1 cellular context compared by ENCODE assay signal in genomic region chr6:31952140-31952805, GRCh38.
TF ChIP-seq lines count a peak whose summit lies in the region.

No MANE protein-coding gene starts in this region.

TF ChIP-seq in HepG2, 621 proteins besides CTCF, POLR2A, EP300 and RAD21 (continued from another document and continues in another):
- TF ChIP-seq ATF4 (CRISPR knock-in tag; IDR thresholded peaks at IDR 0.05), result no peak
- no peak for TF ChIP-seq XBP1 (CRISPR knock-in tag; IDR thresholded peaks at IDR 0.05)
- TF ChIP-seq ZNF136 (CRISPR knock-in tag; IDR thresholded peaks at IDR 0.05; ENCODE audit: low read depth), result no peak
- TF ChIP-seq ZFX (CRISPR knock-in tag; IDR thresholded peaks at IDR 0.05; ENCODE audit: low read depth), result no peak
- no peak for TF ChIP-seq ZBTB1 (CRISPR knock-in tag; IDR thresholded peaks at IDR 0.05; ENCODE audit: borderline replicate concordance)
- no peak for TF ChIP-seq ZNF687 (CRISPR knock-in tag; IDR thresholded peaks at IDR 0.05)
- no peak for TF ChIP-seq ZBTB44 (CRISPR knock-in tag; IDR thresholded peaks at IDR 0.05)
- no peak for TF ChIP-seq ZNF264 (CRISPR knock-in tag; IDR thresholded peaks at IDR 0.05)
- TF ChIP-seq ZNF549 (CRISPR knock-in tag; IDR thresholded peaks at IDR 0.05), result no peak
- peak; percentile 31; the same call in 1 of the 2 replicates for TF ChIP-seq PAF1 (CRISPR knock-in tag; IDR thresholded peaks at IDR 0.05)
- TF ChIP-seq, protein P1, sequence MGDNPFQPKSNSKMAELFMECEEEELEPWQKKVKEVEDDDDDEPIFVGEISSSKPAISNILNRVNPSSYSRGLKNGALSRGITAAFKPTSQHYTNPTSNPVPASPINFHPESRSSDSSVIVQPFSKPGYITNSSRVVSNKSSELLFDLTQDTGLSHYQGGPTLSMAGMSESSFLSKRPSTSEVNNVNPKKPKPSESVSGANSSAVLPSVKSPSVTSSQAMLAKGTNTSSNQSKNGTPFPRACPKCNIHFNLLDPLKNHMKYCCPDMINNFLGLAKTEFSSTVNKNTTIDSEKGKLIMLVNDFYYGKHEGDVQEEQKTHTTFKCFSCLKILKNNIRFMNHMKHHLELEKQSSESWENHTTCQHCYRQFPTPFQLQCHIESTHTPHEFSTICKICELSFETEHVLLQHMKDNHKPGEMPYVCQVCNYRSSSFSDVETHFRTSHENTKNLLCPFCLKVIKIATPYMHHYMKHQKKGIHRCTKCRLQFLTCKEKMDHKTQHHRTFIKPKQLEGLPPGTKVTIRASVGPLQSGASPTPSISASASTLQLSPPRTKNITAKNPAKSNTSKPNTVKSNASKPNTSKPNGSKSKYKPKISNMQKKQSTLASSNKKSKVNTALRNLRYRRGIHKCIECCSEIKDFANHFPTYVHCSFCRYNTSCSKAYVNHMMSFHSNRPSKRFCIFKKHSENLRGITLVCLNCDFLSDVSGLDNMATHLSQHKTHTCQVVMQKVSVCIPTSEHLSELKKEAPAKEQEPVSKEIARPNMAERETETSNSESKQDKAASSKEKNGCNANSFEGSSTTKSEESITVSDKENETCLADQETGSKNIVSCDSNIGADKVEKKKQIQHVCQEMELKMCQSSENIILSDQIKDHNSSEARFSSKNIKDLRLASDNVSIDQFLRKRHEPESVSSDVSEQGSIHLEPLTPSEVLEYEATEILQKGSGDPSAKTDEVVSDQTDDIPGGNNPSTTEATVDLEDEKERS (CRISPR knock-in tag; IDR thresholded peaks at IDR 0.05), result no peak
- TF ChIP-seq, protein P2, sequence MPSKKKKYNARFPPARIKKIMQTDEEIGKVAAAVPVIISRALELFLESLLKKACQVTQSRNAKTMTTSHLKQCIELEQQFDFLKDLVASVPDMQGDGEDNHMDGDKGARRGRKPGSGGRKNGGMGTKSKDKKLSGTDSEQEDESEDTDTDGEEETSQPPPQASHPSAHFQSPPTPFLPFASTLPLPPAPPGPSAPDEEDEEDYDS (CRISPR knock-in tag; IDR thresholded peaks at IDR 0.05), result no peak
- no peak for TF ChIP-seq POGZ (CRISPR knock-in tag; IDR thresholded peaks at IDR 0.05)
- no peak for TF ChIP-seq ZNF766 (CRISPR knock-in tag; IDR thresholded peaks at IDR 0.05; ENCODE audit: borderline replicate concordance)
- TF ChIP-seq, protein P3, sequence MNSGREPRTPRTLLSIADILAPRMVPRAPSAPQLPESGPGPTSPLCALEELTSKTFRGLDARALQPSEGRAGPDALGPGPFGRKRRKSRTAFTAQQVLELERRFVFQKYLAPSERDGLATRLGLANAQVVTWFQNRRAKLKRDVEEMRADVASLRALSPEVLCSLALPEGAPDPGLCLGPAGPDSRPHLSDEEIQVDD (CRISPR knock-in tag; IDR thresholded peaks at IDR 0.05; ENCODE audit: borderline replicate concordance), result no peak
- TF ChIP-seq ATF7-NPFF (CRISPR knock-in tag; IDR thresholded peaks at IDR 0.05; ENCODE audit: low read depth), result no peak
- no peak for TF ChIP-seq ZNF232 (CRISPR knock-in tag; IDR thresholded peaks at IDR 0.05; ENCODE audit: borderline replicate concordance)
- no peak for TF ChIP-seq GZF1 (CRISPR knock-in tag; IDR thresholded peaks at IDR 0.05)
- TF ChIP-seq CREB3 (CRISPR knock-in tag; IDR thresholded peaks at IDR 0.05), result no peak
- TF ChIP-seq YEATS2 (CRISPR knock-in tag; IDR thresholded peaks at IDR 0.05; ENCODE audit: borderline replicate concordance), result 0 out of 2 replicates have a peak, but pooled peaks have one; percentile 16
- no peak for TF ChIP-seq ZNF703 (CRISPR knock-in tag; IDR thresholded peaks at IDR 0.05; ENCODE audit: borderline replicate concordance)
- TF ChIP-seq ZBTB43 (CRISPR knock-in tag; conservative IDR thresholded peaks at IDR 0.05), result no peak
- TF ChIP-seq RARA (CRISPR knock-in tag; IDR thresholded peaks at IDR 0.05), result 0 out of 2 replicates have a peak, but pooled peaks have one; percentile 25
- no peak for TF ChIP-seq BHLHE40 (IDR thresholded peaks at IDR 0.05; ENCODE audit: low read length)
- TF ChIP-seq, protein P4, sequence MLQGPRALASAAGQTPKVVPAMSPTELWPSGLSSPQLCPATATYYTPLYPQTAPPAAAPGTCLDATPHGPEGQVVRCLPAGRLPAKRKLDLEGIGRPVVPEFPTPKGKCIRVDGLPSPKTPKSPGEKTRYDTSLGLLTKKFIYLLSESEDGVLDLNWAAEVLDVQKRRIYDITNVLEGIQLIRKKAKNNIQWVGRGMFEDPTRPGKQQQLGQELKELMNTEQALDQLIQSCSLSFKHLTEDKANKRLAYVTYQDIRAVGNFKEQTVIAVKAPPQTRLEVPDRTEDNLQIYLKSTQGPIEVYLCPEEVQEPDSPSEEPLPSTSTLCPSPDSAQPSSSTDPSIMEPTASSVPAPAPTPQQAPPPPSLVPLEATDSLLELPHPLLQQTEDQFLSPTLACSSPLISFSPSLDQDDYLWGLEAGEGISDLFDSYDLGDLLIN (CRISPR knock-in tag; IDR thresholded peaks at IDR 0.05; ENCODE audit: borderline replicate concordance), result no peak
- TF ChIP-seq KIAA2018 (CRISPR knock-in tag; IDR thresholded peaks at IDR 0.05; ENCODE audit: borderline replicate concordance), result no peak
- TF ChIP-seq CBX1 (IDR thresholded peaks at IDR 0.05; ENCODE audit: low read depth), result no peak
- no peak for TF ChIP-seq FOXP1 (IDR thresholded peaks at IDR 0.05)
- TF ChIP-seq FOXP1 (CRISPR knock-in tag; IDR thresholded peaks at IDR 0.05), result no peak
- no peak for TF ChIP-seq GPBP1L1 (CRISPR knock-in tag; IDR thresholded peaks at IDR 0.05)
- TF ChIP-seq NR2C2 (CRISPR knock-in tag; IDR thresholded peaks at IDR 0.05; ENCODE audit: borderline replicate concordance), result no peak
- TF ChIP-seq FOXK1 (CRISPR knock-in tag; IDR thresholded peaks at IDR 0.05; ENCODE audit: borderline replicate concordance, low read depth), result no peak
